Comparison of ENCODE assay signal across 21 cellular contexts in genomic region chr7:16462618-16463017, GRCh38. TPM values are rescaled to one million over a fixed set of nuclear protein-coding genes. Genes with fewer than 3 reads are reported as not detected.
DNase-seq lines count a peak whose midpoint lies in the region; ATAC-seq, FAIRE-seq and TF ChIP-seq lines count a peak whose summit lies in the region.
"Had no signal": no experiment of that assay in that cellular context is flagged by ENCODE, and none has a peak within 500 bp of the region (broad histone marks: within the 10 kb centered on the region; RNA-seq: fewer than 3 reads in every experiment).

No MANE protein-coding gene starts in this region.

- BruUV-seq in Calu3 (replicated peaks; lab: Mats Ljungman, UMichigan) = no TSS peak
- no TSS peak for BruUV-seq in PC-9 (replicated peaks; lab: Mats Ljungman, UMichigan)
- no TSS peak for BruUV-seq in HepG2 (replicated peaks; lab: Mats Ljungman, UMichigan)

- intact Hi-C loops in Calu3 (cut with micrococcal nuclease; ENCODE audit: unreplicated experiment) = no loop called here
- intact Hi-C loops in PC-9 (cut with micrococcal nuclease; ENCODE audit: unreplicated experiment) = no loop called here
- intact Hi-C loops in HepG2 (cut with micrococcal nuclease; ENCODE audit: unreplicated experiment) = no loop called here

- no peak overlapping the region for H3K4me2 ChIP-seq in PC-9
- peak overlapping the region; percentile 67 for H3K4me2 ChIP-seq in hepatocyte
- no peak overlapping the region for H3K4me2 ChIP-seq in neuronal stem cell (ENCODE audit: insufficient read depth, low read length, poor library complexity, severe bottlenecking)
- H3K4me2 ChIP-seq in HepG2 (ENCODE audit: low read depth, low read length) = no peak overlapping the region

- no peak overlapping the region for H2BK12ac ChIP-seq in neuronal stem cell (ENCODE audit: low read length)

- H3K4me1 ChIP-seq in PC-9 (replicated peaks; ENCODE audit: insufficient read depth) = no peaks in the 10 kb centered on the region
- peaks cover 10% of the 10 kb centered on the region for H3K4me1 ChIP-seq in hepatocyte (ENCODE audit: insufficient read depth)
- H3K4me1 ChIP-seq in neuronal stem cell (ENCODE audit: control insufficient read depth in 2 of 2, insufficient read depth in 1 of 2, low read depth in 1 of 2, low read length in 2 of 2) = peaks cover 10 to 11% of the 10 kb centered on the region in 2 donors
- no peaks in the 10 kb centered on the region for H3K4me1 ChIP-seq in HepG2 (ENCODE audit: insufficient read depth, low read length)
- H3K4me1 ChIP-seq: BE2C had no signal

- H3K4me3 ChIP-seq in PC-9 = no peak overlapping the region
- peak overlapping the region; percentile 14 for H3K4me3 ChIP-seq in hepatocyte
- no peak overlapping the region for H3K4me3 ChIP-seq in neuronal stem cell (ENCODE audit: low read length in 2 of 2)
- H3K4me3 ChIP-seq in HepG2 (replicated peaks in 1 of 3; ENCODE audit: insufficient read depth in 1 of 3, low read depth in 2 of 3, low read length in 3 of 3) = no peak overlapping the region

- H4K8ac ChIP-seq in neuronal stem cell (ENCODE audit: low read depth, low read length) = peak overlapping the region; percentile 52

- H3F3A ChIP-seq in PC-9 (ENCODE audit: insufficient read depth, low read depth) = no peaks in the 10 kb centered on the region

- no peaks in the 10 kb centered on the region for H3K9me3 Mint-ChIP-seq in Calu3 (ENCODE audit: low read depth, unreplicated experiment)

- no peak for TF ChIP-seq POLR2A in HepG2 (IDR thresholded peaks at IDR 0.05; ENCODE audit: insufficient read depth in 1 of 2, low read depth in 2 of 2, low read length in 2 of 2)

- peak overlapping the region; percentile 51 for H3K4me3 Mint-ChIP-seq in Calu3 (ENCODE audit: low read depth, unreplicated experiment)
- H3K4me3 Mint-ChIP-seq: CD4-positive, CD25-positive, alpha-beta regulatory T cell had no signal

- H2AFZ ChIP-seq in PC-9 (0 out of 2 replicates have a peak overlapping the region, but pooled peaks have one; percentile 29), hepatocyte (no peak overlapping the region), neuronal stem cell (ENCODE audit: low read length) (peak overlapping the region; percentile 6), HepG2 (ENCODE audit: low read length) (no peak overlapping the region)

- H3K9ac ChIP-seq in neuronal stem cell (ENCODE audit: low read depth, low read length, poor library complexity) (no peak overlapping the region), HepG2 (ENCODE audit: insufficient read depth, low read depth, low read length) (no peak overlapping the region)

- H3K79me2 ChIP-seq in PC-9 (ENCODE audit: low read depth) = no peaks in the 10 kb centered on the region
- H3K79me2 ChIP-seq in hepatocyte = peaks cover 13% of the 10 kb centered on the region
- no peaks in the 10 kb centered on the region for H3K79me2 ChIP-seq in HepG2 (ENCODE audit: insufficient read depth, low read length)

- no peak overlapping the region for H2AK5ac ChIP-seq in neuronal stem cell (ENCODE audit: low read depth, low read length)

- DNase-seq in Calu3 (no peak), PC-9 (no peak), hepatocyte (ENCODE audit: low spot score) (no peak), neuronal stem cell (ENCODE audit: low spot score) (no peak), HepG2 (ENCODE audit: low spot score) (no peak)
- DNase-seq: BE2C; CD4-positive, CD25-positive, alpha-beta regulatory T cell; COR-L47; GDM1; HCEC 1CT; KBM-7; NCI-H1105 treated with DMSO at 0.1 percent for 48 hours; NCI-H1694; NCI-H2081 treated with DMSO at 0.1 percent for 48 hours; NCI-H510A; NCI-H748 treated with DMSO at 0.1 percent for 48 hours; SHP77 had no signal

- H3K36me3 ChIP-seq in PC-9 (ENCODE audit: low read depth) (no peaks in the 10 kb centered on the region), hepatocyte (replicated peaks; ENCODE audit: insufficient read depth, low read depth) (no peaks in the 10 kb centered on the region), neuronal stem cell (replicated peaks in 1 of 2; ENCODE audit: control insufficient read depth in 2 of 2, insufficient read depth in 2 of 2, low read length in 2 of 2) (peaks cover 0 to 20% of the 10 kb centered on the region in 2 donors), HepG2 (replicated peaks in 1 of 2; ENCODE audit: control insufficient read depth in 1 of 2, insufficient read depth in 2 of 2, low read length in 2 of 2) (no peaks in the 10 kb centered on the region)
- H3K36me3 ChIP-seq: BE2C had no signal

- H3K14ac ChIP-seq in neuronal stem cell (ENCODE audit: low read length) = no peak overlapping the region

- FAIRE-seq in HepG2 (lab: Jason Lieb, UNC) = no peak
- FAIRE-seq: A204.1 had no signal

- no peaks in the 10 kb centered on the region for H3K27me3 Mint-ChIP-seq in Calu3 (ENCODE audit: unreplicated experiment)
- H3K27me3 Mint-ChIP-seq: CD4-positive, CD25-positive, alpha-beta regulatory T cell had no signal

- no peaks in the 10 kb centered on the region for H3K79me1 ChIP-seq in neuronal stem cell (ENCODE audit: low read depth, low read length)

- ATAC-seq in HG02763 (IDR thresholded peaks at IDR 0.05; ENCODE audit: unreplicated experiment) = no peak
- no peak for ATAC-seq in HG02852 (IDR thresholded peaks at IDR 0.05; ENCODE audit: unreplicated experiment)
- no peak for ATAC-seq in HepG2

- H4K20me1 ChIP-seq in PC-9 (ENCODE audit: insufficient read depth) (no peaks in the 10 kb centered on the region), hepatocyte (ENCODE audit: insufficient read depth, poor library complexity, severe bottlenecking) (no peaks in the 10 kb centered on the region), HepG2 (ENCODE audit: insufficient read depth, low read length) (no peaks in the 10 kb centered on the region)

- peak overlapping the region; percentile 80 for H4K91ac ChIP-seq in neuronal stem cell (ENCODE audit: low read depth, low read length, poor library complexity)

- H3K4ac ChIP-seq in neuronal stem cell (ENCODE audit: low read length) = no peak overlapping the region

- CTCF ChIA-PET in Calu3 (lab: Charles Lee) (interaction anchor here (0.5 to 1.1 kb wide), 4 partner anchors 42 to 254 kb away, joined by 3 to 5 read pairs (median 4); no protein-coding TSS in a partner anchor), PC-9 (lab: Charles Lee) (no interaction called here), HepG2 (lab: Yijun Ruan, JAX; ENCODE audit: low intra/inter-chr PET ratio, low total read pairs) (no interaction called here)

- H3K36me3 Mint-ChIP-seq in Calu3 (ENCODE audit: insufficient read depth, unreplicated experiment) = no peaks in the 10 kb centered on the region
- H3K36me3 Mint-ChIP-seq: CD4-positive, CD25-positive, alpha-beta regulatory T cell had no signal

- H3K23ac ChIP-seq in neuronal stem cell (ENCODE audit: low read depth, low read length, poor library complexity) = no peak overlapping the region

- H3K27ac Mint-ChIP-seq in Calu3 (ENCODE audit: unreplicated experiment) = no peak overlapping the region
- H3K27ac Mint-ChIP-seq: CD4-positive, CD25-positive, alpha-beta regulatory T cell had no signal

- no peaks in the 10 kb centered on the region for H3K9me2 ChIP-seq in PC-9 (ENCODE audit: insufficient read depth)
- no peaks in the 10 kb centered on the region for H3K9me2 ChIP-seq in hepatocyte (replicated peaks; ENCODE audit: insufficient read depth)

- POLR2A ChIA-PET in PC-9 (lab: Charles Lee; ENCODE audit: unreplicated experiment) (interaction anchor here (0.7 kb wide), 2 partner anchors 13 to 102 kb away, joined by 3 to 5 read pairs; no protein-coding TSS in a partner anchor), HepG2 (lab: Yijun Ruan, JAX) (no interaction called here)

- no peak overlapping the region for H3K18ac ChIP-seq in neuronal stem cell (ENCODE audit: low read length)

- H2BK15ac ChIP-seq in neuronal stem cell (ENCODE audit: low read length) = no peak overlapping the region

- no peak for TF ChIP-seq EP300 in HepG2 (IDR thresholded peaks at IDR 0.05; ENCODE audit: low read depth in 2 of 2, low read length in 2 of 2)
- no peak for TF ChIP-seq EP300 in HepG2 (CRISPR knock-in tag; IDR thresholded peaks at IDR 0.05; ENCODE audit: borderline replicate concordance)

- TF ChIP-seq RAD21 in HepG2 (CRISPR knock-in tag; IDR thresholded peaks at IDR 0.05) = no peak

- 96% methylated on average over 9 of the region's 9 CpGs for WGBS in hepatocyte (ENCODE audit: low lambda C conversion rate, missing lambda C conversion rate)
- WGBS in neuronal stem cell (ENCODE audit: extremely low coverage in 2 of 2, insufficient read length in 2 of 2, insufficient replicate concordance in 1 of 2), 2 donors = no CpG with 5 or more reads among the region's 9 CpGs
- WGBS in HepG2 (ENCODE audit: low lambda C conversion rate) = 34% methylated on average over 4 of the region's 9 CpGs

- peaks cover 25% of the 10 kb centered on the region for H3K4me1 Mint-ChIP-seq in Calu3 (ENCODE audit: low read depth, unreplicated experiment)

- H3K27me3 ChIP-seq in PC-9 (ENCODE audit: insufficient read depth, low read depth) = no peaks in the 10 kb centered on the region
- H3K27me3 ChIP-seq in hepatocyte = no peaks in the 10 kb centered on the region
- no peaks in the 10 kb centered on the region for H3K27me3 ChIP-seq in neuronal stem cell (ENCODE audit: control insufficient read depth in 3 of 3, insufficient read depth in 3 of 3, low read depth in 1 of 3, low read length in 3 of 3)
- H3K27me3 ChIP-seq in HepG2 (ENCODE audit: control insufficient read depth in 1 of 2, insufficient read depth in 2 of 2, low read length in 2 of 2) = no peaks in the 10 kb centered on the region
- H3K27me3 ChIP-seq: BE2C had no signal

- no peak overlapping the region for H2BK120ac ChIP-seq in neuronal stem cell (ENCODE audit: low read depth, low read length)

- H2BK5ac ChIP-seq in neuronal stem cell (ENCODE audit: low read length) = peak overlapping the region; percentile 19

- H3K9me3 ChIP-seq in PC-9 (ENCODE audit: insufficient read depth, low read depth) (no peaks in the 10 kb centered on the region), hepatocyte (ENCODE audit: low read depth) (no peaks in the 10 kb centered on the region), neuronal stem cell (replicated peaks in 1 of 2; ENCODE audit: control insufficient read depth in 2 of 2, insufficient read depth in 1 of 2, low read depth in 1 of 2, low read length in 2 of 2) (no peaks in the 10 kb centered on the region), HepG2 (ENCODE audit: low read length) (no peaks in the 10 kb centered on the region)
- H3K9me3 ChIP-seq: BE2C had no signal

- H3K27ac ChIP-seq in PC-9 (no peak overlapping the region), hepatocyte (peak overlapping the region; percentile 1), neuronal stem cell (replicated peaks; ENCODE audit: low read length) (no peak overlapping the region), HepG2 (ENCODE audit: extremely low read length, insufficient read depth, low read length) (no peak overlapping the region)

- in situ Hi-C loops in HepG2 (cut with HindIII; ENCODE audit: extremely low pct_ligation_motif_present, low pct_unique_long_range_greater_than_20kb) = no loop called here

- TF ChIP-seq CTCF in Calu3 (IDR thresholded peaks at IDR 0.05; ENCODE audit: unreplicated experiment) (no peak), PC-9 (conservative IDR thresholded peaks at IDR 0.05) (no peak), hepatocyte (IDR thresholded peaks at IDR 0.05; ENCODE audit: poor library complexity) (no peak), HepG2 (CRISPR knock-in tag; IDR thresholded peaks at IDR 0.05) (no peak)

RNA-seq across cellular contexts. Expression of gene SOSTDC1, which starts 2.9 kb away (rescaled TPM):
- total RNA-seq in Calu3 (2022) (13.9 and 22.1 TPM in 2 replicates), PC-9 (2021) (not detected in 2 replicates), hepatocyte (65.8 and 71.5 TPM in 2 replicates), HepG2 (2016; rRNA removed; fragmentation: Illumina TruSeq; extraction: Trizol) (not detected in 2 replicates)
- polyA plus RNA-seq in hepatocyte (30.9 and 38.5 TPM in 2 replicates), HepG2 (2011; rRNA removed) (not detected in 2 replicates)
- 4.3 TPM for polyA plus RNA-seq in neuronal stem cell (2013, experiment 1 of 2)
- polyA plus RNA-seq in neuronal stem cell (2013, experiment 2 of 2) = 4.0 TPM
- not detected in 2 replicates for total RNA-seq in HepG2 (2016; cell fraction: cytosol; rRNA removed; fragmentation: Illumina TruSeq; extraction: Trizol; ENCODE audit: low read depth)
- not detected in 2 replicates for total RNA-seq in HepG2 (2016; cell fraction: insoluble cytoplasmic fraction; rRNA removed; fragmentation: Illumina TruSeq; extraction: Trizol)
- not detected in 2 replicates for total RNA-seq in HepG2 (2016; cell fraction: membrane; rRNA removed; fragmentation: Illumina TruSeq; extraction: Trizol)
- total RNA-seq in HepG2 (2016; cell fraction: nucleus; rRNA removed; fragmentation: Illumina TruSeq; extraction: Trizol) = not detected in 2 replicates
- polyA plus RNA-seq in HepG2 (2011; cell fraction: cytosol; rRNA removed) = not detected in 2 replicates
- not detected in 2 replicates for polyA plus RNA-seq in HepG2 (2011; cell fraction: nucleus; rRNA removed)
- polyA plus RNA-seq in HepG2 (2012) = not detected in 2 replicates
- not detected in 2 replicates for polyA plus RNA-seq in HepG2 (2016; cell fraction: cytosol; fragmentation: Illumina TruSeq; extraction: Trizol; ENCODE audit: low read depth)
- not detected in 2 replicates for polyA plus RNA-seq in HepG2 (2016; cell fraction: insoluble cytoplasmic fraction; fragmentation: Illumina TruSeq; extraction: Trizol; ENCODE audit: low read depth)
- polyA plus RNA-seq in HepG2 (2016; cell fraction: membrane; fragmentation: Illumina TruSeq; extraction: Trizol; ENCODE audit: low read depth) = not detected in 2 replicates
- polyA plus RNA-seq in HepG2 (2016; cell fraction: nucleus; fragmentation: Illumina TruSeq; extraction: Trizol; ENCODE audit: insufficient read depth, low read depth) = not detected in 2 replicates
- polyA minus RNA-seq in HepG2 (2011; rRNA and poly(A)+ RNA removed; ENCODE audit: low replicate concordance) = not detected in 2 replicates
- not detected in 2 replicates for polyA minus RNA-seq in HepG2 (2011; cell fraction: cytosol; rRNA and poly(A)+ RNA removed)
- not detected in 2 replicates for polyA minus RNA-seq in HepG2 (2011; cell fraction: nucleus; rRNA and poly(A)+ RNA removed)
- total RNA-seq: CD4-positive, CD25-positive, alpha-beta regulatory T cell; OCI-LY7 had no signal
- polyA plus RNA-seq: CD4-positive, CD25-positive, alpha-beta regulatory T cell had no signal

RNA-seq across cellular contexts. Expression of gene CRPPA, which starts 41.3 kb away (rescaled TPM):
- total RNA-seq in Calu3 (2022) (7.5 and 9.9 TPM in 2 replicates), PC-9 (2021) (8.0 and 9.2 TPM in 2 replicates), hepatocyte (3.4 and 4.4 TPM in 2 replicates), HepG2 (2016; rRNA removed; fragmentation: Illumina TruSeq; extraction: Trizol) (1.1 and 1.3 TPM in 2 replicates)
- polyA plus RNA-seq in hepatocyte (2.5 and 3.3 TPM in 2 replicates), HepG2 (2011; rRNA removed) (0.16 and 0.18 TPM in 2 replicates)
- 0.53 TPM for polyA plus RNA-seq in neuronal stem cell (2013, experiment 1 of 2)
- polyA plus RNA-seq in neuronal stem cell (2013, experiment 2 of 2) = 0.55 TPM
- total RNA-seq in HepG2 (2016; cell fraction: cytosol; rRNA removed; fragmentation: Illumina TruSeq; extraction: Trizol; ENCODE audit: low read depth) = 1.0 and 1.8 TPM in 2 replicates
- 1.0 TPM in 2 replicates for total RNA-seq in HepG2 (2016; cell fraction: insoluble cytoplasmic fraction; rRNA removed; fragmentation: Illumina TruSeq; extraction: Trizol)
- 0.62 and 0.80 TPM in 2 replicates for total RNA-seq in HepG2 (2016; cell fraction: membrane; rRNA removed; fragmentation: Illumina TruSeq; extraction: Trizol)
- total RNA-seq in HepG2 (2016; cell fraction: nucleus; rRNA removed; fragmentation: Illumina TruSeq; extraction: Trizol) = 2.0 and 2.2 TPM in 2 replicates
- polyA plus RNA-seq in HepG2 (2011; cell fraction: cytosol; rRNA removed) = 0.06 and 0.09 TPM in 2 replicates
- polyA plus RNA-seq in HepG2 (2011; cell fraction: nucleus; rRNA removed) = 0.10 and 0.14 TPM in 2 replicates
- polyA plus RNA-seq in HepG2 (2012) = 0.12 and 0.21 TPM in 2 replicates
- 0.19 and 0.28 TPM in 2 replicates for polyA plus RNA-seq in HepG2 (2016; cell fraction: cytosol; fragmentation: Illumina TruSeq; extraction: Trizol; ENCODE audit: low read depth)
- polyA plus RNA-seq in HepG2 (2016; cell fraction: insoluble cytoplasmic fraction; fragmentation: Illumina TruSeq; extraction: Trizol; ENCODE audit: low read depth) = 0.56 and 0.91 TPM in 2 replicates
- polyA plus RNA-seq in HepG2 (2016; cell fraction: membrane; fragmentation: Illumina TruSeq; extraction: Trizol; ENCODE audit: low read depth) = 0.29 and 0.48 TPM in 2 replicates
- polyA plus RNA-seq in HepG2 (2016; cell fraction: nucleus; fragmentation: Illumina TruSeq; extraction: Trizol; ENCODE audit: insufficient read depth, low read depth) = 0.49 and 0.63 TPM in 2 replicates
- 0.48 TPM in 1 of 2 replicates, not detected in the other for polyA minus RNA-seq in HepG2 (2011; rRNA and poly(A)+ RNA removed; ENCODE audit: low replicate concordance)
- polyA minus RNA-seq in HepG2 (2011; cell fraction: cytosol; rRNA and poly(A)+ RNA removed) = 0.18 and 0.30 TPM in 2 replicates
- 1.9 and 2.1 TPM in 2 replicates for polyA minus RNA-seq in HepG2 (2011; cell fraction: nucleus; rRNA and poly(A)+ RNA removed)
- total RNA-seq: OCI-LY7 had no signal

Comparison
In these comparisons a context has a peak if more than half of its experiments do, and no peak if none do; other contexts are left out.
1. H2AFZ ChIP-seq: peak in PC-9 (single experiment) and neuronal stem cell (single experiment); none in hepatocyte (single experiment) and HepG2 (single experiment).
2. RNA of gene SOSTDC1, which starts 2.9 kb away (total RNA-seq): 65.8 to 71.5 TPM in hepatocyte and 13.9 to 22.1 TPM in Calu3; not detected in PC-9 and not detected in HepG2; every median in the first group is over 10 times any median in the second.